ENCODE assay signal across 8 cellular contexts in genomic region chr19:44954649-44955499, GRCh38. TPM values are rescaled to one million over a fixed set of nuclear protein-coding genes. Genes with fewer than 3 reads are reported as not detected.
A peak's percentile ranks its signal among the peaks of the same experiment; 100 is the strongest.
DNase-seq lines count a peak whose midpoint lies in the region; TF ChIP-seq lines count a peak whose summit lies in the region.

CLPTM1 (plus strand) TSS chr19:44955380; CDS start chr19:44955396, 16 bp downstream.

- H3K4me3 ChIP-seq in neuron (ENCODE audit: low read length), result peak within 1 kb of the TSS; percentile 75

- H3K4me3 Mint-ChIP-seq in HFFc6, result peak within 1 kb of the TSS; percentile 96

- peak within 1 kb of the TSS; percentile 98 for H3K27ac Mint-ChIP-seq in HFFc6

- peaks cover 3% of the 10 kb centered on the region for H3K36me3 ChIP-seq in neuron (ENCODE audit: insufficient read depth, low read length)

- no peaks in the 10 kb centered on the region for H3K27me3 ChIP-seq in neuron (ENCODE audit: insufficient read depth, low read length)

- H3K9me3 ChIP-seq in neuron (ENCODE audit: low read length), result no peaks in the 10 kb centered on the region

- peaks cover 32% of the 10 kb centered on the region for H3K4me1 Mint-ChIP-seq in HFFc6 (ENCODE audit: low read depth)

- peak within 1 kb of the TSS; percentile 48 for H2AFZ ChIP-seq in neuron (ENCODE audit: low read depth, low read length)

- no peaks in the 10 kb centered on the region for H3K9me3 Mint-ChIP-seq in HFFc6

- H3K4me1 ChIP-seq in neuron (ENCODE audit: insufficient read depth, low read length), result peaks cover 18% of the 10 kb centered on the region

- DNase-seq in GM04503 (ENCODE audit: low read depth) (peak; percentile 86), HFFc6 (peak; percentile 96), NAMALWA (ENCODE audit: low spot score) (peak; percentile 95), SK-MEL-5 (ENCODE audit: low read depth, low spot score) (peak; percentile 95), foreskin melanocyte (peak; percentile 96), stromal cell of bone marrow (ENCODE audit: low read depth) (peak; percentile 94)
- peak; percentile 97 for DNase-seq in activated naive CD4-positive, alpha-beta T cell treated with Interleukin-2 at 50 U/mL for 16 hours

- peaks cover 6% of the 10 kb centered on the region for H3K36me3 Mint-ChIP-seq in HFFc6 (ENCODE audit: low read depth)

- TF ChIP-seq CTCF in HFFc6 (IDR thresholded peaks at IDR 0.05), result no peak

- in situ Hi-C loops in SK-MEL-5 (cut with HindIII; ENCODE audit: low pct_unique_long_range_greater_than_20kb, low sequenced_read_pairs), result no loop called here

- peaks cover 1% of the 10 kb centered on the region for H3K27me3 Mint-ChIP-seq in HFFc6 (ENCODE audit: insufficient read depth)

RNA-seq across cellular contexts. Expression of gene CLPTM1, which starts in this region (rescaled TPM):
- 100 to 1,000 TPM; 160 to 184 (median 172) TPM for total RNA-seq in HFFc6 (2021; fragmentation: NEBNext Ultra II Directional; extraction: Animal tissue kit (Norgen Biotek cat#: 25700))
- 24.8 and 35.9 TPM in 2 replicates for total RNA-seq in SK-MEL-5 (2014; rRNA removed; shearing (Covaris generic))
- polyA plus RNA-seq in SK-MEL-5 (2015; cell fraction: cytosol; rRNA removed), result 163 and 180 TPM in 2 replicates
- 63.5 and 109 TPM in 2 replicates for polyA plus RNA-seq in SK-MEL-5 (2015; cell fraction: nucleus; rRNA removed)

Comparison
In these comparisons a context has a peak if more than half of its experiments do, and no peak if none do; other contexts are left out.
1. Peak in every context shown above with its lines: DNase-seq and H3K4me3 ChIP-seq.